ENCODE assay signal across 1 cellular context in the genomic region with DNA sequence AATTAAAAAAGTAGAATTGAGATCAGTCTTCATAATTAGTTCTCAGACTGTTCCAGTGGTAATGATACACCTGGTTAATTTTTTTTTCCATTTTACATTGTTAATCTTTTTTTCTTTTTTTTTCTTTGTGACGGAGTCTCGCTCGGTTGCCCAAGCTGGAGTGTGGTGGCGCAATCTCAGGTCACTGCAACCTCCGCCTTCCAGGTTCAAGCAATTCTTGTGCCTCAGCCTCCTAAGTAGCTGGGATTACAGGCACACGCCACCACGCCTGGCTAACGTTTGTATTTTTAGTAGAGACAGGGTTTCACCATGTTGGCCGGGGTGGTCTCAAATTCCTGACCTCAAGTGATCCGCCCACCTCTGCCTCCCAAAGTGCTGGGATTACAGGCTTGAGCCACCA. TPM values are rescaled to one million over a fixed set of nuclear protein-coding genes. Genes with fewer than 3 reads are reported as not detected.
"Had no signal": no experiment of that assay in that cellular context is flagged by ENCODE, and none has a peak within 500 bp of the region (broad histone marks: within the 10 kb centered on the region; RNA-seq: fewer than 3 reads in every experiment).

No MANE protein-coding gene starts in this region.

RNA-seq across cellular contexts. Expression of gene ANXA3, which starts 46.9 kb away (rescaled TPM):
- total RNA-seq: OCI-LY7 had no signal
